8 cellular contexts compared by ENCODE assay signal in the genomic region with DNA sequence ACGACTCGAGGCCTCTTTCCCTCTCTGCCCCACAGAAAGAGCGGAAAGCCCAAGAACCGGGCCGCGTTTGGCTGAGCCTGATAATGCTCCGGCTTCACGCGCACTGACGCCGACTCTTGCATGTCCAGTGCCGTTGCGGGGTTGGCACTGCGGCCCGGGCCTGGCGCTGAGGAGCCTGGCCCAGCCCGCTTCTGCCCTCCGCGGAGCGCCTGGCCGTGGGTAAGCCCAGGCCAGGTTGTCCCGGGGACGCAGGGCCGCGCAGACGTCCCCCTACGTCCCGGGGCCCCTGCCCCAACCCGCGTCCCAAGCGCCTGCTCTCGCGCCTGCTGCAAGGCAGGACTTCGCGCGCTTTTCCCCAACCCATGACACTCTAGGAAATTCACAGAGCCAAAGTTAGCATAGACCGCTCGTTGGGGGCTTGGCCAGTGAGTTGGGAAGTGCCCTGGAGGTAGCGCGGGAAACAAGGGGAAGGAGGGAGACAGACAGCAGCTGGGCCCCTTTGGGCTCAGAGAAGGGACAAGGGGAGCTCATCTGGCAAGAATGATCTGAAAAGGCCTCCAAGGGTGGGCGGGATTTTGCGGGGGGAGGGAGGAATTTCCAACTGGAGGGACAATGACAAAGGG. TPM values are rescaled to one million over a fixed set of nuclear protein-coding genes. Genes with fewer than 3 reads are reported as not detected.
DNase-seq lines count a peak whose midpoint lies in the region; ATAC-seq and TF ChIP-seq lines count a peak whose summit lies in the region.

No MANE protein-coding gene starts in this region.

- H3K4me1 ChIP-seq in ectodermal cell (ENCODE audit: control insufficient read depth, insufficient read depth, low read length) (peaks cover 11% of the 10 kb centered on the region), muscle layer of colon (ENCODE audit: insufficient read depth, low read length) (peaks cover 24% of the 10 kb centered on the region)

- ATAC-seq in HG03520 (IDR thresholded peaks at IDR 0.05; ENCODE audit: unreplicated experiment) (peak; percentile 34), GM21723 (IDR thresholded peaks at IDR 0.05; ENCODE audit: unreplicated experiment) (no peak), HG03108 (IDR thresholded peaks at IDR 0.05; ENCODE audit: unreplicated experiment) (no peak)

- no peak for TF ChIP-seq CTCF in GM06990 (IDR thresholded peaks at IDR 0.05; ENCODE audit: insufficient read depth, low read length, poor library complexity, severe bottlenecking)

- no peaks in the 10 kb centered on the region for H3K9me3 ChIP-seq in ectodermal cell (ENCODE audit: control insufficient read depth, low read length)
- H3K9me3 ChIP-seq in muscle layer of colon (ENCODE audit: low read length): no peaks in the 10 kb centered on the region

- no peak for DNase-seq in GM06990 (ENCODE audit: extremely low read depth, insufficient read length)
- DNase-seq in NCI-H2029 (lab: John Stamatoyannopoulos, UW): no peak
- DNase-seq in NCI-H2171 (lab: John Stamatoyannopoulos, UW): no peak

- H3K27me3 ChIP-seq in GM06990 (replicated peaks; ENCODE audit: control insufficient read depth, insufficient read depth, low read length) (no peaks in the 10 kb centered on the region), ectodermal cell (ENCODE audit: control insufficient read depth, insufficient read depth, low read length, poor library complexity, severe bottlenecking) (peaks cover 3% of the 10 kb centered on the region), muscle layer of colon (ENCODE audit: control insufficient read depth in 1 of 2, insufficient read depth in 2 of 2, low read length in 2 of 2) (no peaks in the 10 kb centered on the region)

- H3K27ac ChIP-seq in ectodermal cell (ENCODE audit: insufficient read depth, low read depth, low read length, poor library complexity, severe bottlenecking) (no peak overlapping the region), muscle layer of colon (ENCODE audit: low read depth, low read length) (peak overlapping the region; percentile 68)

- H3K4me3 ChIP-seq in GM06990 (replicated peaks; ENCODE audit: low read depth, low read length): peak overlapping the region; percentile 54
- H3K4me3 ChIP-seq in ectodermal cell (ENCODE audit: insufficient read depth, low read depth, low read length): peak overlapping the region; percentile 55
- H3K4me3 ChIP-seq in muscle layer of colon (ENCODE audit: low read depth in 1 of 2, low read length in 2 of 2): peak overlapping the region; percentile 61 to 84

- no peak overlapping the region for H3K9ac ChIP-seq in muscle layer of colon (ENCODE audit: low read length)

- WGBS in ectodermal cell, 2 experiments: 14 to 18% methylated on average over 42 of the region's 42 CpGs

- H3K36me3 ChIP-seq in GM06990 (ENCODE audit: control insufficient read depth, insufficient read depth, low read length): peaks cover 5% of the 10 kb centered on the region
- no peaks in the 10 kb centered on the region for H3K36me3 ChIP-seq in ectodermal cell (ENCODE audit: control insufficient read depth, insufficient read depth, low read length)
- H3K36me3 ChIP-seq in muscle layer of colon (ENCODE audit: insufficient read depth, low read length): peaks cover 14% of the 10 kb centered on the region

RNA-seq across cellular contexts. Expression of gene LRPAP1, which starts 0.6 kb away (rescaled TPM):
- 96.6 TPM for polyA plus RNA-seq in ectodermal cell (2013, experiment 1 of 4)
- polyA plus RNA-seq in ectodermal cell (2013, experiment 2 of 4): 97.2 TPM
- 79.2 TPM for polyA plus RNA-seq in ectodermal cell (2013, experiment 3 of 4)
- polyA plus RNA-seq in ectodermal cell (2013, experiment 4 of 4): 76.5 TPM
